18 cellular contexts compared by ENCODE assay signal in the genomic region with DNA sequence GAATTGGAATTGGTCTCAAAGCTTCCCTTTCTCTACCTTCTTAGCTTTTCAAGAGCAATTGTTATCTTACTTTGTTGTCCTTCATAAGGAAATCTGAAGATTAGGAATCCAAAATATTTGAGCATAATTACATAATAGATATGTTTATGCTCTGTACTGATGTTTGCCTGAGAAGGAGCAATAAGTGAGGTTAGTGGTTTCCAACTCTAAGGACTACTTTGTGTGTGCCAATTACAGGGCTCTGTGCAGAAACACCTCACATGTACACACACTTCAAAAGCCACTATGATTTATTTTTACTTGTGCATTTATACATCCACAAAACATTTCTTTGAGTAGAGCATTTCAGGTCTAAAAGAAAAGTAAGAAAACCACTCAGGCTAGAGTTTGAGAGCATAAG. TPM values are rescaled to one million over a fixed set of nuclear protein-coding genes. Genes with fewer than 3 reads are reported as not detected.
DNase-seq lines count a peak whose midpoint lies in the region; ATAC-seq and TF ChIP-seq lines count a peak whose summit lies in the region.
"Had no signal": no experiment of that assay in that cellular context is flagged by ENCODE, and none has a peak within 500 bp of the region (broad histone marks: within the 10 kb centered on the region; RNA-seq: fewer than 3 reads in every experiment).

No MANE protein-coding gene starts in this region.

- H3K4ac ChIP-seq in mesenchymal stem cell (ENCODE audit: low read depth in 1 of 2, low read length in 2 of 2): no peak overlapping the region

- H3K4me1 ChIP-seq in DND-41 (ENCODE audit: insufficient read depth, low read length) (no peaks in the 10 kb centered on the region), adipocyte (ENCODE audit: control insufficient read depth, insufficient read depth, low read length) (peaks cover 34% of the 10 kb centered on the region), mesenchymal stem cell (ENCODE audit: control insufficient read depth, insufficient read depth, low read depth, low read length) (no peaks in the 10 kb centered on the region)

- no peak overlapping the region for H3K23ac ChIP-seq in mesenchymal stem cell (ENCODE audit: low read length in 2 of 2)

- ATAC-seq in DND-41 (ENCODE audit: insufficient read depth, low read depth) (no peak), HG02840 (IDR thresholded peaks at IDR 0.05; ENCODE audit: low FRiP score, unreplicated experiment) (no peak), GM21786 (IDR thresholded peaks at IDR 0.05; ENCODE audit: unreplicated experiment) (no peak)
- ATAC-seq in stimulated activated naive B cell treated with anti-CD40 and anti-IgM and Interleukin-4, amounts not matched to agents 10 μg/mL and 1 μg/mL and 100 μg/mL, for 72 hours (replicated peaks): no peak
- ATAC-seq: HCT116, K562, Right ventricle myocardium inferior had no signal

- no peak overlapping the region for H3K4me2 ChIP-seq in DND-41 (ENCODE audit: insufficient read depth, low read length)
- H3K4me2 ChIP-seq in mesenchymal stem cell (ENCODE audit: low read length, poor library complexity, severe bottlenecking): no peak overlapping the region

- H2BK120ac ChIP-seq in mesenchymal stem cell (ENCODE audit: low read depth, low read length): no peak overlapping the region

- TF ChIP-seq CTCF in DND-41 (IDR thresholded peaks at IDR 0.05; ENCODE audit: borderline replicate concordance, extremely low read depth, low read length, poor library complexity, severe bottlenecking): no peak

- peak overlapping the region; percentile 60 for H3K27ac Mint-ChIP-seq in stimulated activated naive B cell treated with anti-CD40 and anti-IgM and Interleukin-4, amounts not matched to agents 10 μg/mL and 1 μg/mL and 100 μg/mL, for 72 hours

- no peak overlapping the region for H2BK12ac ChIP-seq in mesenchymal stem cell (ENCODE audit: low read length in 2 of 2)

- no peaks in the 10 kb centered on the region for H3K79me1 ChIP-seq in mesenchymal stem cell (replicated peaks; ENCODE audit: low read length, poor library complexity, severe bottlenecking)

- H3K36me3 Mint-ChIP-seq in stimulated activated naive B cell treated with anti-CD40 and anti-IgM and Interleukin-4, amounts not matched to agents 10 μg/mL and 1 μg/mL and 100 μg/mL, for 72 hours: peaks cover 0 to 2% of the 10 kb centered on the region in 2 donors

- no peaks in the 10 kb centered on the region for H4K20me1 ChIP-seq in DND-41 (ENCODE audit: insufficient read depth, low read length)

- H3K4me3 Mint-ChIP-seq in stimulated activated naive B cell treated with anti-CD40 and anti-IgM and Interleukin-4, amounts not matched to agents 10 μg/mL and 1 μg/mL and 100 μg/mL, for 72 hours: peak overlapping the region; percentile 19 to 60

- no peak overlapping the region for H4K91ac ChIP-seq in mesenchymal stem cell (ENCODE audit: low read length)

- H3K36me3 ChIP-seq in DND-41 (ENCODE audit: insufficient read depth, low read length): peaks cover 93% of the 10 kb centered on the region
- peaks cover 95% of the 10 kb centered on the region for H3K36me3 ChIP-seq in adipocyte (ENCODE audit: control insufficient read depth, insufficient read depth, low read length, severe bottlenecking)
- peaks cover 0 to 90% of the 10 kb centered on the region in 2 experiments for H3K36me3 ChIP-seq in mesenchymal stem cell (ENCODE audit: control insufficient read depth in 1 of 2, insufficient read depth in 2 of 2, low read depth in 1 of 2, low read length in 2 of 2)

- H3K9me3 Mint-ChIP-seq in stimulated activated naive B cell treated with anti-CD40 and anti-IgM and Interleukin-4, amounts not matched to agents 10 μg/mL and 1 μg/mL and 100 μg/mL, for 72 hours: peaks cover 3 to 4% of the 10 kb centered on the region in 2 donors

- no peak overlapping the region for H4K8ac ChIP-seq in mesenchymal stem cell (ENCODE audit: low read length)

- H2AFZ ChIP-seq in DND-41 (ENCODE audit: low read depth, low read length) (no peak overlapping the region), mesenchymal stem cell (ENCODE audit: low read depth, low read length) (no peak overlapping the region)

- H3K4me1 Mint-ChIP-seq in stimulated activated naive B cell treated with anti-CD40 and anti-IgM and Interleukin-4, amounts not matched to agents 10 μg/mL and 1 μg/mL and 100 μg/mL, for 72 hours: peaks cover 17 to 28% of the 10 kb centered on the region in 2 donors

- H3K18ac ChIP-seq in mesenchymal stem cell (ENCODE audit: low read depth in 1 of 2, low read length in 2 of 2): no peak overlapping the region

- no peak overlapping the region for H3K9ac ChIP-seq in DND-41 (ENCODE audit: low read depth, low read length)
- no peak overlapping the region for H3K9ac ChIP-seq in adipocyte (ENCODE audit: low read length)
- no peak overlapping the region for H3K9ac ChIP-seq in mesenchymal stem cell (ENCODE audit: low read length)

- peak overlapping the region; percentile 8 for H3K27ac ChIP-seq in DND-41 (ENCODE audit: low read length)
- no peak overlapping the region for H3K27ac ChIP-seq in mesenchymal stem cell (ENCODE audit: low read length, poor library complexity, severe bottlenecking)
- H3K27ac ChIP-seq: HL-60, SK-N-MC had no signal

- H3K27me3 ChIP-seq in DND-41 (ENCODE audit: insufficient read depth, low read length, poor library complexity) (no peaks in the 10 kb centered on the region), adipocyte (replicated peaks; ENCODE audit: control insufficient read depth, insufficient read depth, low read length) (no peaks in the 10 kb centered on the region), mesenchymal stem cell (ENCODE audit: control insufficient read depth in 1 of 2, insufficient read depth in 1 of 2, low read length in 2 of 2) (no peaks in the 10 kb centered on the region)

- DNase-seq in DND-41 (no peak), adipocyte (ENCODE audit: low read depth) (peak; percentile 7), mesenchymal stem cell (peak; percentile 26)
- DNase-seq in stimulated activated naive B cell treated with anti-CD40 and anti-IgM and Interleukin-4, amounts not matched to agents 10 μg/mL and 1 μg/mL and 100 μg/mL, for 72 hours: no peak
- no peak for DNase-seq in activated CD8-positive, alpha-beta memory T cell treated with anti-CD3 and anti-CD28 coated beads, Interleukin-2, amount 50 U/mL, for 48 hours
- DNase-seq: DMS 273 treated with DMSO at 0.1 percent for 48 hours, NCI-H1048, NCI-H146, NCI-H2081 treated with DMSO at 0.1 percent for 48 hours, NCI-H226, NCI-H69 had no signal

- H2AK5ac ChIP-seq in mesenchymal stem cell (ENCODE audit: low read length, severe bottlenecking): no peak overlapping the region

- H3K9me3 ChIP-seq in DND-41 (ENCODE audit: insufficient read depth, low read length, severe bottlenecking) (no peaks in the 10 kb centered on the region), adipocyte (ENCODE audit: control insufficient read depth, low read length) (no peaks in the 10 kb centered on the region), mesenchymal stem cell (ENCODE audit: control insufficient read depth, low read length) (no peaks in the 10 kb centered on the region)

- H3K4me3 ChIP-seq in DND-41 (ENCODE audit: low read depth in 1 of 2, low read length in 2 of 2) (no peak overlapping the region), adipocyte (ENCODE audit: low read length) (no peak overlapping the region), mesenchymal stem cell (ENCODE audit: insufficient read depth in 1 of 2, low read depth in 1 of 2, low read length in 2 of 2) (no peak overlapping the region)
- H3K4me3 ChIP-seq: K562, SK-N-MC had no signal

- H2BK15ac ChIP-seq in mesenchymal stem cell (ENCODE audit: low read depth, poor library complexity, severe bottlenecking): no peak overlapping the region

- no peaks in the 10 kb centered on the region for H3K27me3 Mint-ChIP-seq in stimulated activated naive B cell treated with anti-CD40 and anti-IgM and Interleukin-4, amounts not matched to agents 10 μg/mL and 1 μg/mL and 100 μg/mL, for 72 hours

- no peak overlapping the region for H3K14ac ChIP-seq in mesenchymal stem cell (ENCODE audit: low read length in 2 of 2)

- H3K79me2 ChIP-seq in DND-41 (ENCODE audit: insufficient read depth, low read length): peaks cover 53% of the 10 kb centered on the region

- H2BK5ac ChIP-seq in mesenchymal stem cell (ENCODE audit: low read depth, low read length, poor library complexity, severe bottlenecking): no peak overlapping the region

RNA-seq across cellular contexts. Expression of a gene that starts 49.9 kb away (rescaled TPM):
- polyA plus RNA-seq in mesenchymal stem cell (2013, experiment 1 of 2): 87.9 TPM
- polyA plus RNA-seq in mesenchymal stem cell (2013, experiment 2 of 2): 88.5 TPM

Comparison
In these comparisons a context has a peak if more than half of its experiments do, and no peak if none do; other contexts are left out.
1. DNase-seq: peak in adipocyte (single experiment) and mesenchymal stem cell (single experiment); none in DND-41 (single experiment), stimulated activated naive B cell treated with anti-CD40 and anti-IgM and Interleukin-4, amounts not matched to agents 10 μg/mL and 1 μg/mL and 100 μg/mL, for 72 hours (single experiment) and activated CD8-positive, alpha-beta memory T cell treated with anti-CD3 and anti-CD28 coated beads, Interleukin-2, amount 50 U/mL, for 48 hours (single experiment).